In genomic region chr6:41779793-41780622, GRCh38 we compare ENCODE assay signal across 8 cellular contexts. TPM values are rescaled to one million over a fixed set of nuclear protein-coding genes. Genes with fewer than 3 reads are reported as not detected.
A peak's percentile ranks its signal among the peaks of the same experiment; 100 is the strongest.
DNase-seq lines count a peak whose midpoint lies in the region; ATAC-seq and TF ChIP-seq lines count a peak whose summit lies in the region.

TSS of gene FRS3 (minus strand) at chr6:41779900. CDS start at chr6:41776987, 2,913 bp downstream.

- peak within 1 kb of the TSS; percentile 87 for H2AFZ ChIP-seq in mammary epithelial cell (ENCODE audit: low read depth, low read length)

- H3K4me3 Mint-ChIP-seq in immature natural killer cell, result peak within 1 kb of the TSS; percentile 83 to 92 (median 89)

- no peaks in the 10 kb centered on the region for H3K9me3 Mint-ChIP-seq in immature natural killer cell

- H3K9me3 ChIP-seq in AG04450 (ENCODE audit: control insufficient read depth, insufficient read depth, low read length), result no peaks in the 10 kb centered on the region
- no peaks in the 10 kb centered on the region for H3K9me3 ChIP-seq in mammary epithelial cell (replicated peaks; ENCODE audit: insufficient read depth, low read length)

- H3K4me1 ChIP-seq in mammary epithelial cell (ENCODE audit: insufficient read depth, low read length), result peaks cover 26% of the 10 kb centered on the region

- DNase-seq in AG04450 (ENCODE audit: low read depth, low spot score) (peak; percentile 87), NCI-H2171 treated with DMSO at 0.1 percent for 48 hours (lab: John Stamatoyannopoulos, UW) (peak; percentile 90), mammary epithelial cell (peak; percentile 83), immature natural killer cell (peak; percentile 98), smooth muscle cell of the brain vasculature (ENCODE audit: low read depth, low spot score) (peak; percentile 87)

- peak within 1 kb of the TSS in 5 of 6 donors; percentile 61 to 87 (median 78) for H3K27ac Mint-ChIP-seq in immature natural killer cell

- POLR2A ChIA-PET in AG04450 (lab: Yijun Ruan, JAX), result no interaction called here

- H3K27me3 ChIP-seq in AG04450 (ENCODE audit: control insufficient read depth, insufficient read depth, low read length) (no peaks in the 10 kb centered on the region), mammary epithelial cell (ENCODE audit: insufficient read depth, low read length) (no peaks in the 10 kb centered on the region)

- H3K4me2 ChIP-seq in mammary epithelial cell (ENCODE audit: insufficient read depth, low read depth, low read length), result peak within 1 kb of the TSS; percentile 98

- H3K4me3 ChIP-seq in AG04450 (ENCODE audit: low read depth, low read length), result peak within 1 kb of the TSS; percentile 78
- peak within 1 kb of the TSS; percentile 61 to 74 (median 68) for H3K4me3 ChIP-seq in mammary epithelial cell (replicated peaks in 1 of 3; ENCODE audit: insufficient read depth in 1 of 3, low read depth in 2 of 3, low read length in 3 of 3)

- no peaks in the 10 kb centered on the region for H4K20me1 ChIP-seq in mammary epithelial cell (ENCODE audit: insufficient read depth, low read length)

- ATAC-seq in GM18868 (IDR thresholded peaks at IDR 0.05; ENCODE audit: unreplicated experiment) (peak; percentile 92), HG03103 (IDR thresholded peaks at IDR 0.05; ENCODE audit: low read depth, unreplicated experiment) (peak; percentile 75)

- no TSS peak for BruUV-seq in mammary epithelial cell (replicated peaks; lab: Mats Ljungman, UMichigan)

- dilution Hi-C loops in mammary epithelial cell (cut with HindIII; ENCODE audit: low sequenced_read_pairs), result loop anchor here (5.0 to 10.0 kb wide), 2 partner anchors 88 to 395 kb away; no protein-coding TSS in a partner anchor

- TF ChIP-seq CTCF in AG04450 (IDR thresholded peaks at IDR 0.05; ENCODE audit: low read depth, low read length) (peak; percentile 92), VCaP (conservative IDR thresholded peaks at IDR 0.05) (peak; percentile 96), mammary epithelial cell (conservative IDR thresholded peaks at IDR 0.05 in 1 of 2, IDR thresholded peaks at IDR 0.05 in 1 of 2; ENCODE audit: extremely low read depth in 1 of 2, insufficient read depth in 1 of 2, low read depth in 1 of 2, low read length in 2 of 2) (peak; percentile 81 to 98)

- 2% methylated on average over 9 of the region's 73 CpGs for WGBS in mammary epithelial cell (ENCODE audit: low coverage, missing lambda C conversion rate)

- peaks cover 1 to 3% (median 2%) of the 10 kb centered on the region in 3 donors for H3K27me3 Mint-ChIP-seq in immature natural killer cell (ENCODE audit: low read depth in 3 of 3)

- peaks cover 5% of the 10 kb centered on the region for H3K36me3 ChIP-seq in mammary epithelial cell (ENCODE audit: insufficient read depth, low read length)

- H3K36me3 Mint-ChIP-seq in immature natural killer cell, result peaks cover 0 to 9% (median 3%) of the 10 kb centered on the region in 3 donors

- H3K27ac ChIP-seq in AG04450 (ENCODE audit: low read depth, low read length), result no peak within 1 kb of the TSS
- H3K27ac ChIP-seq in VCaP, result peak within 1 kb of the TSS; percentile 83
- H3K27ac ChIP-seq in mammary epithelial cell (ENCODE audit: insufficient read depth, low read depth, low read length), result no peak within 1 kb of the TSS

- peak within 1 kb of the TSS; percentile 57 for H3K9ac ChIP-seq in mammary epithelial cell (ENCODE audit: insufficient read depth, low read length)

- CTCF ChIA-PET in AG04450 (lab: Charles Lee), result interaction anchor here (0.6 to 1.0 kb wide), 8 partner anchors 9 to 382 kb away, joined by 3 to 9 read pairs (median 4); partner anchors contain the start of gene TAF8
- CTCF ChIA-PET in mammary epithelial cell (lab: Charles Lee; ENCODE audit: low non-redundant PET), result interaction anchor here (0.5 to 0.6 kb wide), 2 partner anchors 8 to 264 kb away, joined by 3 to 7 read pairs; no protein-coding TSS in a partner anchor

- H3K79me2 ChIP-seq in mammary epithelial cell (ENCODE audit: insufficient read depth, low read length), result peaks cover 5% of the 10 kb centered on the region

- in situ Hi-C loops in mammary epithelial cell (cut with MboI; ENCODE audit: low sequenced_read_pairs in 2 of 2), result loop anchor here (10.0 to 25.0 kb wide), 3 partner anchors 85 to 432 kb away; partner anchors contain the start of gene MRPS10 (in 1 of the 2)

- H3K4me1 Mint-ChIP-seq in immature natural killer cell, result peaks cover 10 to 21% of the 10 kb centered on the region in 2 donors

- intact Hi-C loops in mammary epithelial cell (cut with micrococcal nuclease), result loop anchor here (1.0 to 10.0 kb wide), 3 partner anchors 264 to 785 kb away; partner anchors contain the start of gene UBR2

RNA-seq across cellular contexts. Expression of gene FRS3, which starts in this region (rescaled TPM):
- polyA plus RNA-seq in AG04450 (2011; rRNA removed), result 2.2 and 2.6 TPM in 2 replicates
- 3.1 and 3.4 TPM in 2 replicates for polyA minus RNA-seq in AG04450 (2011; rRNA and poly(A)+ RNA removed)
- 1 to 10 TPM; 1.3 to 4.8 TPM for total RNA-seq in mammary epithelial cell
- polyA plus RNA-seq in mammary epithelial cell, result 2.2 TPM
- not detected for polyA minus RNA-seq in mammary epithelial cell
- polyA plus RNA-seq in immature natural killer cell, result 1 to 10 TPM in 1 of 3 donors, under 1 TPM in 1, not detected in 1; 0.80 to 2.1 TPM
